In genomic region chr4:7610062-7610670, GRCh38 we compare ENCODE assay signal across 25 cellular contexts.
"Had no signal": no experiment of that assay in that cellular context is flagged by ENCODE, and none has a peak within 500 bp of the region (broad histone marks: within the 10 kb centered on the region; RNA-seq: fewer than 3 reads in every experiment).

No MANE protein-coding gene starts in this region.

- H3K4me1 ChIP-seq: Peyer's patch had no signal

- H3K4me1 Mint-ChIP-seq: activated B cell treated with CpG ODN at 0.5 μM for 24 hours; activated CD4-positive, alpha-beta T cell treated with anti-CD3 and anti-CD28 coated beads, Interleukin-2, amount 10 ng/mL, durations not matched to agents 7 days and 5 days; activated T-helper 17 cell treated with anti-CD3 and anti-CD28 coated beads, Interleukin-2, amount 50 U/mL, for 72 hours had no signal

- H3K9me3 ChIP-seq: Peyer's patch had no signal

- H3K27me3 ChIP-seq: cardiac muscle cell, Peyer's patch had no signal

- DNase-seq: activated B cell treated with CpG ODN at 0.5 μM for 24 hours; activated CD4-positive, alpha-beta memory T cell treated with anti-CD3 and anti-CD28 coated beads for 36 hours; activated CD4-positive, alpha-beta T cell treated with anti-CD3 and anti-CD28 coated beads, Interleukin-2, amount 10 ng/mL, durations not matched to agents 7 days and 5 days; activated gamma-delta T cell; activated naive CD4-positive, alpha-beta T cell treated with anti-CD3 and anti-CD28 coated beads for 36 hours; activated T-cell treated with anti-CD3 and anti-CD28 coated beads for 4 hours; activated T-cell treated with anti-CD3 and anti-CD28 coated beads, Interleukin-2, amount 50 U/mL, for 48 hours; amygdala; Kasumi-1; KBM-7; NCI-H1105 treated with DMSO at 0.1 percent for 48 hours; NCI-H1436 treated with DMSO at 0.1 percent for 48 hours; NCI-H187; NCI-H2107; NCI-H446; NCI-H524; Peyer's patch; SHP77; T-helper 2 cell; T1000 had no signal

- H3K27ac ChIP-seq: cardiac muscle cell, Peyer's patch, RWPE1 had no signal

- H3K27me3 Mint-ChIP-seq: activated B cell treated with CpG ODN at 0.5 μM for 24 hours; activated CD4-positive, alpha-beta memory T cell treated with anti-CD3 and anti-CD28 coated beads for 36 hours; activated CD4-positive, alpha-beta T cell treated with anti-CD3 and anti-CD28 coated beads, Interleukin-2, amount 10 ng/mL, durations not matched to agents 7 days and 5 days had no signal

- H3K36me3 ChIP-seq: cardiac muscle cell, Peyer's patch had no signal

- ATAC-seq: activated T-helper 17 cell treated with anti-CD3 and anti-CD28 coated beads, Interleukin-2, amount 50 U/mL, for 72 hours had no signal

- H3K36me3 Mint-ChIP-seq: activated CD4-positive, alpha-beta memory T cell treated with anti-CD3 and anti-CD28 coated beads for 36 hours; activated naive CD8-positive, alpha-beta T cell had no signal

- H3K4me3 ChIP-seq: cardiac muscle cell, Peyer's patch had no signal

- H3K9me3 Mint-ChIP-seq: activated B cell treated with CpG ODN at 0.5 μM for 24 hours; activated CD4-positive, alpha-beta memory T cell treated with anti-CD3 and anti-CD28 coated beads for 36 hours; activated CD4-positive, alpha-beta T cell treated with anti-CD3 and anti-CD28 coated beads, Interleukin-2, amount 10 ng/mL, durations not matched to agents 7 days and 5 days; activated naive CD4-positive, alpha-beta T cell treated with anti-CD3 and anti-CD28 coated beads for 36 hours; activated T-helper 17 cell treated with anti-CD3 and anti-CD28 coated beads, Interleukin-2, amount 50 U/mL, for 72 hours had no signal

- H3K4me3 Mint-ChIP-seq: activated B cell treated with CpG ODN at 0.5 μM for 24 hours; activated CD4-positive, alpha-beta memory T cell treated with anti-CD3 and anti-CD28 coated beads for 36 hours; activated CD4-positive, alpha-beta T cell treated with anti-CD3 and anti-CD28 coated beads, Interleukin-2, amount 10 ng/mL, durations not matched to agents 7 days and 5 days; activated naive CD4-positive, alpha-beta T cell treated with anti-CD3 and anti-CD28 coated beads for 36 hours; activated naive CD8-positive, alpha-beta T cell; activated T-helper 17 cell treated with anti-CD3 and anti-CD28 coated beads, Interleukin-2, amount 50 U/mL, for 72 hours; brain had no signal

- H3K27ac Mint-ChIP-seq: activated B cell treated with CpG ODN at 0.5 μM for 24 hours; activated CD4-positive, alpha-beta memory T cell treated with anti-CD3 and anti-CD28 coated beads for 36 hours; activated CD4-positive, alpha-beta T cell treated with anti-CD3 and anti-CD28 coated beads, Interleukin-2, amount 10 ng/mL, durations not matched to agents 7 days and 5 days; activated naive CD4-positive, alpha-beta T cell treated with anti-CD3 and anti-CD28 coated beads for 36 hours; activated naive CD8-positive, alpha-beta T cell; activated T-helper 17 cell treated with anti-CD3 and anti-CD28 coated beads, Interleukin-2, amount 50 U/mL, for 72 hours had no signal
